15 cellular contexts compared by ENCODE assay signal in the genomic region with DNA sequence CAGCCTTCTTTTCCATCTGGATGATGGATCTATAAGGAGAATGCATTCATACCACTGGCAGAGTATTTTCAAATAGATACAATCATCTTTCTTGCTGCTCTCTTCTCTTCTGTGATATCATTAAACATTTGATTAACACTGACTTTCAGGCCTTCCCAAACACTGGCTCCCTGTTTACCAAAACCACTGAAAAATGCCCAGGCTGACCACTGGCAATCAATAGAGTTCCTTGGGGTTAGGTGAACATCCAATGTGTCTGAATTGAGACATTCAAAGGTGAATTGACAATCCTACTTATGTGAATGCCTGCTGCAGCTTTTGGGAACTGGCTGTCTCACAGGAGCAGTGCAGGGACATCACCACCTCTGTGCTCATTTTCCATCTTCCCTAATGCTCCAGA.
DNase-seq lines count a peak whose midpoint lies in the region; TF ChIP-seq lines count a peak whose summit lies in the region.
"Had no signal": no experiment of that assay in that cellular context is flagged by ENCODE, and none has a peak within 500 bp of the region (broad histone marks: within the 10 kb centered on the region; RNA-seq: fewer than 3 reads in every experiment).

No MANE protein-coding gene starts in this region.

- H3K27ac Mint-ChIP-seq in H9 (no peak overlapping the region), brain (peak overlapping the region in 4 of 5 experiments; percentile 37 to 76 (median 58)), glutamatergic neuron (ENCODE audit: unreplicated experiment) (peak overlapping the region; percentile 82), neural progenitor cell (peak overlapping the region; percentile 18)
- H3K27ac Mint-ChIP-seq: CD4-positive, alpha-beta memory T cell; IgD-negative memory B cell had no signal

- no peak overlapping the region for H3T11ph ChIP-seq in H9 (ENCODE audit: low read length)

- no peak overlapping the region for H2BK20ac ChIP-seq in H9 (ENCODE audit: low read depth, low read length, poor library complexity, severe bottlenecking)

- H3K36me3 ChIP-seq in neural progenitor cell: no peaks in the 10 kb centered on the region
- no peaks in the 10 kb centered on the region for H3K36me3 ChIP-seq in osteoblast (ENCODE audit: insufficient read depth, low read length)
- H3K36me3 ChIP-seq: BE2C, HAP-1 had no signal

- H3K56ac ChIP-seq in H9 (ENCODE audit: insufficient read length, low read depth, low read length): no peak overlapping the region

- H3K9me3 Mint-ChIP-seq in H9 (peaks cover 21 to 27% of the 10 kb centered on the region in 2 experiments), brain (peaks cover 8 to 26% (median 17%) of the 10 kb centered on the region in 5 experiments), glutamatergic neuron (ENCODE audit: unreplicated experiment) (peaks cover 1% of the 10 kb centered on the region), neural progenitor cell (peaks cover 21% of the 10 kb centered on the region)

- H4K5ac ChIP-seq in H9 (ENCODE audit: insufficient read length, low read depth, low read length): no peak overlapping the region

- DNase-seq in H9 (no peak), glutamatergic neuron (no peak), neural progenitor cell (ENCODE audit: low spot score) (no peak), kidney tubule cell (ENCODE audit: low spot score) (no peak), UCSD-AML1 (lab: John Stamatoyannopoulos, UW; ENCODE audit: unreplicated experiment) (no peak), osteoblast (ENCODE audit: insufficient read length, low spot score, missing footprints) (no peak)
- DNase-seq: BE2C; CD4-positive, alpha-beta memory T cell; DMS79 treated with DMSO at 0.1 percent for 48 hours; EL; GM23248 had no signal

- no peak overlapping the region for H3K4me3 Mint-ChIP-seq in H9
- H3K4me3 Mint-ChIP-seq in brain: no peak overlapping the region
- no peak overlapping the region for H3K4me3 Mint-ChIP-seq in glutamatergic neuron (ENCODE audit: unreplicated experiment)
- no peak overlapping the region for H3K4me3 Mint-ChIP-seq in neural progenitor cell
- H3K4me3 Mint-ChIP-seq: CD4-positive, alpha-beta memory T cell had no signal

- TF ChIP-seq CTCF in H9 (conservative IDR thresholded peaks at IDR 0.05) (no peak), brain (conservative IDR thresholded peaks at IDR 0.05) (no peak), glutamatergic neuron (IDR thresholded peaks at IDR 0.05; ENCODE audit: partially characterized antibody, unreplicated experiment) (no peak), neural progenitor cell (IDR thresholded peaks at IDR 0.05) (no peak), osteoblast (IDR thresholded peaks at IDR 0.05; ENCODE audit: extremely low read depth, low read depth, low read length) (no peak)

- no peak overlapping the region for H3K4ac ChIP-seq in H9 (ENCODE audit: low read depth, low read length)

- H2AFZ ChIP-seq in H9 (ENCODE audit: low read length) (no peak overlapping the region), neural progenitor cell (replicated peaks) (no peak overlapping the region), osteoblast (ENCODE audit: low read length) (no peak overlapping the region)
- H2AFZ ChIP-seq: GM23248 had no signal

- no peak overlapping the region for H4K91ac ChIP-seq in H9 (ENCODE audit: insufficient read length, low read depth, low read length)

- no peaks in the 10 kb centered on the region for H3K23me2 ChIP-seq in H9 (ENCODE audit: insufficient read length, low read depth, low read length, poor library complexity, severe bottlenecking)

- H4K8ac ChIP-seq in H9 (replicated peaks; ENCODE audit: insufficient read length, low read depth, low read length): no peak overlapping the region

- H2BK15ac ChIP-seq in H9 (ENCODE audit: low read depth, low read length): no peak overlapping the region

- no peak overlapping the region for H3K27ac ChIP-seq in H9 (ENCODE audit: insufficient read length, low read depth, low read length)
- no peak overlapping the region for H3K27ac ChIP-seq in neural progenitor cell
- H3K27ac ChIP-seq in osteoblast (ENCODE audit: low read depth, low read length): no peak overlapping the region
- H3K27ac ChIP-seq: C4-2B, GM23248 had no signal

- no peak overlapping the region for H3K4me3 ChIP-seq in neural progenitor cell
- H3K4me3 ChIP-seq in osteoblast (ENCODE audit: insufficient read depth, low read length): no peak overlapping the region
- H3K4me3 ChIP-seq: GM23248, HAP-1 had no signal

- H3K27me3 Mint-ChIP-seq in H9 (ENCODE audit: low read depth): peaks cover 37% of the 10 kb centered on the region
- no peaks in the 10 kb centered on the region for H3K27me3 Mint-ChIP-seq in brain
- no peaks in the 10 kb centered on the region for H3K27me3 Mint-ChIP-seq in glutamatergic neuron (ENCODE audit: unreplicated experiment)
- H3K27me3 Mint-ChIP-seq in neural progenitor cell (ENCODE audit: insufficient read depth, low read depth): no peaks in the 10 kb centered on the region
- H3K27me3 Mint-ChIP-seq: CD4-positive, alpha-beta memory T cell; IgD-negative memory B cell had no signal

- H2BK12ac ChIP-seq in H9 (ENCODE audit: insufficient read length, low read depth, low read length): no peak overlapping the region

- H3K79me2 ChIP-seq in H9 (ENCODE audit: insufficient read depth, low read length) (no peaks in the 10 kb centered on the region), neural progenitor cell (ENCODE audit: low read depth) (no peaks in the 10 kb centered on the region), osteoblast (ENCODE audit: insufficient read depth, low read length) (no peaks in the 10 kb centered on the region)

- H3K27me3 ChIP-seq in H9 (ENCODE audit: insufficient read depth, low read length) (no peaks in the 10 kb centered on the region), neural progenitor cell (no peaks in the 10 kb centered on the region), osteoblast (ENCODE audit: insufficient read depth, low read length) (peaks cover 2% of the 10 kb centered on the region)
- H3K27me3 ChIP-seq: BE2C had no signal

- peaks cover 9% of the 10 kb centered on the region; the same call in 1 of the 2 replicates for H3K4me1 ChIP-seq in H9 (ENCODE audit: insufficient read depth, low read length)
- no peaks in the 10 kb centered on the region for H3K4me1 ChIP-seq in neural progenitor cell
- no peaks in the 10 kb centered on the region for H3K4me1 ChIP-seq in osteoblast (ENCODE audit: insufficient read depth, low read length)
- H3K4me1 ChIP-seq: BE2C had no signal

- no peak overlapping the region for H2BK5ac ChIP-seq in H9 (ENCODE audit: insufficient read length, low read length)

- H3K9ac ChIP-seq in H9 (ENCODE audit: extremely low read depth, insufficient read length, low read length): no peak overlapping the region
- no peak overlapping the region for H3K9ac ChIP-seq in neural progenitor cell
- H3K9ac ChIP-seq: GM23248 had no signal

- H3K14ac ChIP-seq in H9 (ENCODE audit: insufficient read depth, low read length): no peak overlapping the region

- H3K9me3 ChIP-seq in H9 (ENCODE audit: control insufficient read depth, low read depth, low read length) (no peaks in the 10 kb centered on the region), neural progenitor cell (ENCODE audit: low read depth) (peaks cover 9% of the 10 kb centered on the region), osteoblast (ENCODE audit: low read depth, low read length) (no peaks in the 10 kb centered on the region)
- H3K9me3 ChIP-seq: BE2C had no signal

- H3K4me1 Mint-ChIP-seq in H9 (peaks cover 34 to 38% of the 10 kb centered on the region in 2 experiments), brain (peaks cover 24% of the 10 kb centered on the region), glutamatergic neuron (ENCODE audit: low read depth, unreplicated experiment) (peaks cover 11% of the 10 kb centered on the region), neural progenitor cell (peaks cover 33% of the 10 kb centered on the region)
- H3K4me1 Mint-ChIP-seq: CD4-positive, alpha-beta memory T cell had no signal

- peaks cover 9 to 22% (median 17%) of the 10 kb centered on the region in 3 experiments; a peak in 6 of 7 replicates for H3K36me3 Mint-ChIP-seq in H9 (ENCODE audit: insufficient read depth in 1 of 3, low read depth in 3 of 3)
- peaks cover 14% of the 10 kb centered on the region for H3K36me3 Mint-ChIP-seq in brain
- peaks cover 6% of the 10 kb centered on the region for H3K36me3 Mint-ChIP-seq in glutamatergic neuron (ENCODE audit: unreplicated experiment)
- peaks cover 8% of the 10 kb centered on the region for H3K36me3 Mint-ChIP-seq in neural progenitor cell

- no peaks in the 10 kb centered on the region for H4K20me1 ChIP-seq in H9 (ENCODE audit: control insufficient read depth, insufficient read depth, insufficient read length)
- no peaks in the 10 kb centered on the region for H4K20me1 ChIP-seq in neural progenitor cell (ENCODE audit: low read depth)
- H4K20me1 ChIP-seq in osteoblast (ENCODE audit: insufficient read depth, low read length): no peaks in the 10 kb centered on the region

- no peak overlapping the region for H3K18ac ChIP-seq in H9 (ENCODE audit: insufficient read length, low read depth, low read length)

- H3K4me2 ChIP-seq in H9 (ENCODE audit: insufficient read depth, insufficient read length, low read length) (peak overlapping the region; percentile 10), neural progenitor cell (no peak overlapping the region), osteoblast (ENCODE audit: insufficient read depth, low read length) (no peak overlapping the region)

- no peak overlapping the region for H3K23ac ChIP-seq in H9 (ENCODE audit: insufficient read length, low read depth, low read length)

- no peaks in the 10 kb centered on the region for H3F3A ChIP-seq in neural progenitor cell (ENCODE audit: low read depth)

- H2AK5ac ChIP-seq in H9 (ENCODE audit: insufficient read length, low read length): no peak overlapping the region

- H2BK120ac ChIP-seq in H9 (ENCODE audit: low read depth, low read length, poor library complexity, severe bottlenecking): no peak overlapping the region

- H3K79me1 ChIP-seq in H9 (ENCODE audit: insufficient read depth, low read depth, low read length, poor library complexity, severe bottlenecking): no peaks in the 10 kb centered on the region

Comparison
In these comparisons a context has a peak if more than half of its experiments do, and no peak if none do; other contexts are left out.
1. H3K27ac Mint-ChIP-seq: peak in brain (4 of 5), glutamatergic neuron (single experiment) and neural progenitor cell (single experiment); none in H9 (0 of 3).